30 cellular contexts compared by ENCODE assay signal in genomic region chr2:218384975-218385374, GRCh38. TPM values are rescaled to one million over a fixed set of nuclear protein-coding genes. Genes with fewer than 3 reads are reported as not detected.
"Had no signal": no experiment of that assay in that cellular context is flagged by ENCODE, and none has a peak within 500 bp of the region (broad histone marks: within the 10 kb centered on the region; RNA-seq: fewer than 3 reads in every experiment).

No MANE protein-coding gene starts in this region.

- H3K36me3 ChIP-seq: colonic mucosa, gastrocnemius medialis, prostate gland, right atrium auricular region, sigmoid colon, thyroid gland had no signal

- ATAC-seq: esophagus mucosa; gastrocnemius medialis; left lung; natural killer cell; stimulated activated effector memory CD8-positive, alpha-beta T cell treated with anti-CD3 and anti-CD28 coated beads, Interleukin-12 subunit alpha, Interleukin-12 subunit beta, amount 100 ng/mL, for 72 hours had no signal

- H3K9me3 ChIP-seq: colonic mucosa, gastrocnemius medialis, left lung, prostate gland, right atrium auricular region, sigmoid colon, stomach, thyroid gland had no signal

- DNase-seq: colonic mucosa; effector CD8-positive, alpha-beta T cell; endodermal cell; foreskin fibroblast; gastrocnemius medialis; head of caudate nucleus; kidney; natural killer cell; sigmoid colon; stimulated activated CD4-positive, alpha-beta T cell treated with anti-CD3 and anti-CD28 coated beads, Interleukin-2, amount 100 ng/mL, for 24 hours; stimulated activated CD4-positive, alpha-beta T cell treated with anti-CD3 and anti-CD28 coated beads, Interleukin-4, amount 100 ng/mL, for 24 hours; stimulated activated naive CD4-positive, alpha-beta T cell treated with Interleukin-2 at 50 U/mL for 16 hours; stomach; thyroid gland; trophoblast cell had no signal

- H3K27ac ChIP-seq: colonic mucosa, epithelial cell of prostate, gastrocnemius medialis, prostate gland, right atrium auricular region, sigmoid colon, thyroid gland had no signal

- H3K4me3 ChIP-seq: colonic mucosa, gastrocnemius medialis, lung, prostate gland, right atrium auricular region, thyroid gland had no signal

- H3K4me1 ChIP-seq: colonic mucosa, gastrocnemius medialis, prostate gland had no signal

- H3K27me3 ChIP-seq: colonic mucosa, gastrocnemius medialis, left lung, right atrium auricular region, sigmoid colon, stomach, thyroid gland had no signal

RNA-seq across cellular contexts. Expression of gene SLC11A1, which starts 2.9 kb away (rescaled TPM):
- total RNA-seq: glomerular endothelial cell had no signal
- polyA plus RNA-seq: neural cell had no signal

RNA-seq across cellular contexts. Expression of gene CATIP, which starts 28.3 kb away (rescaled TPM):
- total RNA-seq: chondrocyte, colonic mucosa, esophagus mucosa, gastrocnemius medialis, glomerular endothelial cell, mononuclear cell, osteocyte, right atrium auricular region, sigmoid colon, skeletal muscle tissue, stomach, subcutaneous adipose tissue had no signal
- polyA plus RNA-seq: neural cell had no signal

RNA-seq across cellular contexts. Expression of gene VIL1, which starts 33.9 kb away (rescaled TPM):
- total RNA-seq: chondrocyte, esophagus mucosa, glomerular endothelial cell, osteocyte, right atrium auricular region, skeletal muscle tissue, subcutaneous adipose tissue, temporal lobe, thyroid gland had no signal
- polyA plus RNA-seq: neural cell had no signal
